1 cellular context compared by ENCODE assay signal in genomic region chr16:20853076-20853597, GRCh38.
TF ChIP-seq lines count a peak whose summit lies in the region.

No MANE protein-coding gene starts in this region.

TF ChIP-seq in A549, 52 proteins besides CTCF, POLR2A, EP300 and RAD21 (continued from another document):
- TF ChIP-seq HMGXB4 (CRISPR knock-in tag; IDR thresholded peaks at IDR 0.05; ENCODE audit: borderline replicate concordance) = no peak
- TF ChIP-seq CEBPB (IDR thresholded peaks at IDR 0.05) = no peak
- no peak for TF ChIP-seq CHD4 (IDR thresholded peaks at IDR 0.05; ENCODE audit: borderline replicate concordance)
- TF ChIP-seq HOXA7 (CRISPR knock-in tag; IDR thresholded peaks at IDR 0.05) = no peak
- TF ChIP-seq ZSCAN20 (CRISPR knock-in tag; IDR thresholded peaks at IDR 0.05) = no peak
- no peak for TF ChIP-seq KDM5A (IDR thresholded peaks at IDR 0.05)
- TF ChIP-seq ZFP36 (IDR thresholded peaks at IDR 0.05; ENCODE audit: borderline replicate concordance, partially characterized antibody) = no peak
